In the genomic region with DNA sequence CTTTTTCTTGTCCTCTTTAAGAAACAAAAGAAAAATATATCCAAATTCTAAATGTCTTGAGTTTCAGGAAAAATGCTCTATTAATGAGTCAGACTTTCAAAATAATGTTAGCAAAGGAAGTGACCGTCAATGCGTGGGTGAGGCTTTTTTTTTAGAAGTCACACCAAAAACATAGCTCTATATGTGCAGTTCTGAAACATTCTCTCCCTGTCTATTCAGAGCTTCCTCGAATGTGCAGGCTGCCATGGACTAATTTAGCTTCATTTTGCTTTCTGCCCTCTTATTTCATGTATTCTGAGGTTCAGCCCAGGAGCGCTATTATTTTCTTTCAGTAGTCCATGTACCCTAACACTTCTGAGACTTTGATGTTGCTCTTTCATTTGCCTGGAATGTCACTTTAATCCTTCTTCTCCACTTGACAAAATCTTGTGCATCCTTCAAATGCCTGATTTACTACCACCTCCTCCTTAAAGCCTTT, we compare ENCODE assay signal across 10 cellular contexts.
DNase-seq lines count a peak whose midpoint lies in the region; ATAC-seq and TF ChIP-seq lines count a peak whose summit lies in the region.
"Had no signal": no experiment of that assay in that cellular context is flagged by ENCODE, and none has a peak within 500 bp of the region (broad histone marks: within the 10 kb centered on the region; RNA-seq: fewer than 3 reads in every experiment).

No MANE protein-coding gene starts in this region.

- H3K4me3 ChIP-seq in HFF-Myc (replicated peaks; ENCODE audit: low read depth, low read length) = no peak overlapping the region

- H3K9me3 Mint-ChIP-seq in T-cell = no peaks in the 10 kb centered on the region
- H3K9me3 Mint-ChIP-seq: activated B cell treated with CpG ODN at 0.5 μM for 24 hours had no signal

- no peak for TF ChIP-seq CTCF in GM10248 (IDR thresholded peaks at IDR 0.05; ENCODE audit: control extremely low read depth, extremely low read depth, low read depth, missing control alignments)
- TF ChIP-seq CTCF in HFF-Myc (IDR thresholded peaks at IDR 0.05; ENCODE audit: low read depth, low read length, missing control alignments) = no peak

- H3K27me3 Mint-ChIP-seq in T-cell = no peaks in the 10 kb centered on the region
- H3K27me3 Mint-ChIP-seq: activated B cell treated with CpG ODN at 0.5 μM for 24 hours had no signal

- H3K4me3 Mint-ChIP-seq in T-cell = no peak overlapping the region
- H3K4me3 Mint-ChIP-seq: activated B cell treated with CpG ODN at 0.5 μM for 24 hours had no signal

- H3K27ac Mint-ChIP-seq in T-cell = peak overlapping the region; percentile 19 to 61
- H3K27ac Mint-ChIP-seq: activated B cell treated with CpG ODN at 0.5 μM for 24 hours had no signal

- no peak for ATAC-seq in T-cell (replicated peaks in 1 of 4)
- no peak for ATAC-seq in left lobe of liver
- ATAC-seq in GM18907 (IDR thresholded peaks at IDR 0.05; ENCODE audit: unreplicated experiment) = no peak
- ATAC-seq: left cardiac atrium had no signal

- POLR2A ChIA-PET in GM10248 (lab: Yijun Ruan, JAX) = no interaction called here
- POLR2A ChIA-PET in T-cell (lab: Charles Lee) = interaction anchor here in 1 of 2 donors (0.5 to 0.6 kb wide), 2 partner anchors 18 to 481 kb away, joined by 3 read pairs; no protein-coding TSS in a partner anchor

- DNase-seq in GM10248 (ENCODE audit: extremely low spot score) (peak; percentile 34), HFF-Myc (ENCODE audit: extremely low read depth, low read depth) (peak; percentile 43), T-cell (no peak), myocyte (ENCODE audit: low read depth) (peak; percentile 57), HT-29 (ENCODE audit: low spot score) (no peak), left lobe of liver (ENCODE audit: low spot score) (no peak), NCI-H524 (lab: John Stamatoyannopoulos, UW) (no peak)
- DNase-seq: activated B cell treated with CpG ODN at 0.5 μM for 24 hours, left cardiac atrium had no signal

- no peaks in the 10 kb centered on the region for H3K36me3 Mint-ChIP-seq in T-cell

- H3K4me1 Mint-ChIP-seq in T-cell = peaks cover 11 to 34% (median 25%) of the 10 kb centered on the region in 3 donors

- CTCF ChIA-PET in GM10248 (lab: Yijun Ruan, JAX) = interaction anchor here (1.3 to 2.6 kb wide), 3 partner anchors 11 to 28 kb away, joined by 3 to 7 read pairs (median 3); no protein-coding TSS in a partner anchor
- CTCF ChIA-PET in T-cell (lab: Charles Lee) = interaction anchor here in 1 of 2 donors (0.8 kb wide), 1 partner anchor 13 kb away, joined by 3 read pairs; no protein-coding TSS in a partner anchor

Comparison
In these comparisons a context has a peak if more than half of its experiments do, and no peak if none do; other contexts are left out.
1. DNase-seq: peak in GM10248 (single experiment), HFF-Myc (single experiment) and myocyte (single experiment); none in T-cell (0 of 34), HT-29 (single experiment), left lobe of liver (single experiment) and NCI-H524 (0 of 2).